22 cellular contexts compared by ENCODE assay signal in genomic region chr10:51342381-51342780, GRCh38.
"Had no signal": no experiment of that assay in that cellular context is flagged by ENCODE, and none has a peak within 500 bp of the region (broad histone marks: within the 10 kb centered on the region; RNA-seq: fewer than 3 reads in every experiment).

No MANE protein-coding gene starts in this region.

- ATAC-seq: activated CD4-positive, CD25-positive, alpha-beta regulatory T cell treated with anti-CD3 and anti-CD28 coated beads, Interleukin-2, amount 50 U/mL, for 24 hours; activated T-cell treated with anti-CD3 and anti-CD28 coated beads, Interleukin-2, amount 50 U/mL, for 72 hours; heart left ventricle; left colon; stimulated activated naive CD8-positive, alpha-beta T cell treated with anti-CD3 and anti-CD28 coated beads, Interleukin-15, Interleukin-2, amounts not matched to agents 100 U/mL and 50 U/mL, for 24 hours; T-helper 17 cell; upper lobe of right lung had no signal

- H3K27me3 ChIP-seq: dorsolateral prefrontal cortex, esophagus muscularis mucosa, heart left ventricle, upper lobe of right lung had no signal

- H3K4me1 ChIP-seq: upper lobe of right lung had no signal

- H3K36me3 ChIP-seq: esophagus muscularis mucosa, heart left ventricle, upper lobe of right lung had no signal

- H3K9me3 ChIP-seq: esophagus muscularis mucosa, heart left ventricle, upper lobe of right lung had no signal

- H3K27ac ChIP-seq: dorsolateral prefrontal cortex, esophagus muscularis mucosa, heart left ventricle, upper lobe of right lung, VCaP had no signal

- H3K27me3 Mint-ChIP-seq: activated CD4-positive, alpha-beta memory T cell treated with anti-CD3 and anti-CD28 coated beads, Interleukin-2, amount 10 ng/mL, durations not matched to agents 7 days and 5 days; activated CD4-positive, alpha-beta T cell treated with anti-CD3 and anti-CD28 coated beads, Interleukin-2, amount 10 ng/mL, durations not matched to agents 24 days and 14 days; activated naive CD4-positive, alpha-beta T cell treated with anti-CD3 and anti-CD28 coated beads, Interleukin-2, amount 50 U/mL, for 24 hours; brain; effector memory CD8-positive, alpha-beta T cell; memory B cell; T-helper 17 cell had no signal

- H3K36me3 Mint-ChIP-seq: activated naive CD4-positive, alpha-beta T cell treated with anti-CD3 and anti-CD28 coated beads, Interleukin-2, amount 50 U/mL, for 24 hours; brain; memory B cell had no signal

- H3K4me1 Mint-ChIP-seq: brain, memory B cell, nephron progenitor cell, T-helper 17 cell had no signal

- H3K9me3 Mint-ChIP-seq: activated CD4-positive, alpha-beta memory T cell treated with anti-CD3 and anti-CD28 coated beads, Interleukin-2, amount 10 ng/mL, durations not matched to agents 7 days and 5 days; activated CD4-positive, alpha-beta T cell treated with anti-CD3 and anti-CD28 coated beads, Interleukin-2, amount 10 ng/mL, durations not matched to agents 24 days and 14 days; activated naive CD4-positive, alpha-beta T cell treated with anti-CD3 and anti-CD28 coated beads, Interleukin-2, amount 50 U/mL, for 24 hours; memory B cell had no signal

- H3K4me3 Mint-ChIP-seq: activated CD4-positive, alpha-beta memory T cell treated with anti-CD3 and anti-CD28 coated beads, Interleukin-2, amount 10 ng/mL, durations not matched to agents 7 days and 5 days; activated CD4-positive, alpha-beta T cell treated with anti-CD3 and anti-CD28 coated beads, Interleukin-2, amount 10 ng/mL, durations not matched to agents 24 days and 14 days; activated naive CD4-positive, alpha-beta T cell treated with anti-CD3 and anti-CD28 coated beads, Interleukin-2, amount 50 U/mL, for 24 hours; activated T-cell treated with anti-CD3 and anti-CD28 coated beads, Interleukin-2, amount 50 U/mL, for 72 hours; brain; memory B cell; nephron progenitor cell; T-helper 17 cell had no signal

- H3K27ac Mint-ChIP-seq: activated CD4-positive, alpha-beta memory T cell treated with anti-CD3 and anti-CD28 coated beads, Interleukin-2, amount 10 ng/mL, durations not matched to agents 7 days and 5 days; activated CD4-positive, alpha-beta T cell treated with anti-CD3 and anti-CD28 coated beads, Interleukin-2, amount 10 ng/mL, durations not matched to agents 24 days and 14 days; activated T-cell treated with anti-CD3 and anti-CD28 coated beads, Interleukin-2, amount 50 U/mL, for 72 hours; brain; memory B cell; nephron progenitor cell; T-helper 17 cell had no signal

- H3K4me3 ChIP-seq: dorsolateral prefrontal cortex, esophagus muscularis mucosa, heart left ventricle, upper lobe of right lung had no signal

- DNase-seq: activated CD4-positive, alpha-beta memory T cell treated with anti-CD3 and anti-CD28 coated beads, Interleukin-2, amount 10 ng/mL, durations not matched to agents 7 days and 5 days; activated CD4-positive, alpha-beta T cell treated with anti-CD3 and anti-CD28 coated beads, Interleukin-2, amount 10 ng/mL, durations not matched to agents 24 days and 14 days; activated effector memory CD4-positive, alpha-beta T cell treated with Interleukin-2 at 50 U/mL for 16 hours; activated T-cell treated with anti-CD3 and anti-CD28 coated beads, Interleukin-2, amount 50 U/mL, for 72 hours; anterior cingulate cortex; caudate nucleus; dorsolateral prefrontal cortex; effector memory CD8-positive, alpha-beta T cell; heart left ventricle; left colon; nephron progenitor cell; posterior cingulate gyrus; stimulated activated CD4-positive, alpha-beta T cell treated with anti-CD3 and anti-CD28 coated beads, Interleukin-4, amount 100 ng/mL, for 24 hours; stimulated activated naive CD8-positive, alpha-beta T cell treated with anti-CD3 and anti-CD28 coated beads, Interleukin-15, Interleukin-2, amounts not matched to agents 100 U/mL and 50 U/mL, for 24 hours; T-helper 17 cell; upper lobe of right lung had no signal
